Comparison of ENCODE assay signal across 1 cellular context in the genomic region with DNA sequence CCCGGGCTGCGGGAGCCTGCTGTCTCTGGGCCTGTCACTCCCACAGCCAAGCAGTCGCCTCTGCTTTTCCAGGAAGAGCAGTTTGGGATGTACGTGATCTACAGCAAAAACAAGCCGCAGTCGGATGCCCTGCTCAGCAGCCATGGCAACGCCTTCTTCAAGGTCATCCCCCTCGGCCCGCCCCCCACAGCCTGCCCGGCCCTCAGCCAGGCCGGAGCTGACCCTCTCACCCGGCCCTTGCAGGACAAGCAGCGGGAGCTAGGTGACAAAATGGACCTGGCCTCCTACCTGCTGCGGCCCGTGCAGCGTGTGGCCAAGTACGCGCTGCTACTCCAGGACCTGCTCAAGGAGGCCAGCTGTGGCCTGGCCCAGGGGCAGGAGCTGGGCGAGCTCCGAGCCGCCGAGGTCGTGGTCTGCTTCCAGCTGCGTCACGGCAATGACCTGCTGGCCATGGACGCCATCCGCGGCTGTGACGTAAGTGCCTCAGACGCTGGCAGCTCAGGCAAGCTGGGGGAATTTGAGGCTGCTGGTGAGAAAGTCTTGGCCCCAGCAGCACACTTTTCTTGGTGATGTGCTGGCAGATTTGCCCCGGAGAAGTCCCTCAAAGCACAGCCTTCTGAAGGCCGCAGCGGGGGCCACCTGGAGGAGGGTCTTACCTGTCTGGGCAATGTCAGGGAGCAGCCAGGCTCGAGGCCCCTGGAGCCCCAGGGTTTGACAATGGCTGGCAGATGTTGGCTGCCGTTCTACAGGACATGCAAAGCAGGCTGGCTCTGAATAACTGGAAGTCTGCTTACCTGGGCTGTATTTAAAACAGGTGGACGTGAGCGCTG.
TF ChIP-seq lines count a peak whose summit lies in the region.

No MANE protein-coding gene starts in this region.

TF ChIP-seq in H1, 55 proteins besides CTCF, POLR2A, EP300 and RAD21:
- no peak for TF ChIP-seq GABPA (IDR thresholded peaks at IDR 0.05; ENCODE audit: borderline replicate concordance, insufficient read depth, low read length)
- TF ChIP-seq, protein P1, sequence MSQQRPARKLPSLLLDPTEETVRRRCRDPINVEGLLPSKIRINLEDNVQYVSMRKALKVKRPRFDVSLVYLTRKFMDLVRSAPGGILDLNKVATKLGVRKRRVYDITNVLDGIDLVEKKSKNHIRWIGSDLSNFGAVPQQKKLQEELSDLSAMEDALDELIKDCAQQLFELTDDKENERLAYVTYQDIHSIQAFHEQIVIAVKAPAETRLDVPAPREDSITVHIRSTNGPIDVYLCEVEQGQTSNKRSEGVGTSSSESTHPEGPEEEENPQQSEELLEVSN (IDR thresholded peaks at IDR 0.05): no peak
- TF ChIP-seq SIRT6 (IDR thresholded peaks at IDR 0.05; ENCODE audit: low read length): no peak
- TF ChIP-seq CBX8 (IDR thresholded peaks at IDR 0.05; ENCODE audit: borderline replicate concordance, low read depth, low read length): no peak
- no peak for TF ChIP-seq HDAC6 (IDR thresholded peaks at IDR 0.05; ENCODE audit: low read depth, low read length)
- TF ChIP-seq RBBP5 (IDR thresholded peaks at IDR 0.05; ENCODE audit: borderline replicate concordance, low read depth, low read length): no peak
- no peak for TF ChIP-seq TCF12 (IDR thresholded peaks at IDR 0.05; ENCODE audit: low read depth, low read length)
- no peak for TF ChIP-seq CTBP2 (IDR thresholded peaks at IDR 0.05; ENCODE audit: borderline replicate concordance, insufficient read depth, insufficient read length, low read length)
- TF ChIP-seq RFX5 (IDR thresholded peaks at IDR 0.05; ENCODE audit: borderline replicate concordance, low read depth, low read length): no peak
- TF ChIP-seq ZNF274 (IDR thresholded peaks at IDR 0.05; ENCODE audit: borderline replicate concordance, extremely low read depth, low read length): no peak
- TF ChIP-seq CEBPB (IDR thresholded peaks at IDR 0.05; ENCODE audit: low read depth, low read length): no peak
